ENCODE assay signal across 8 cellular contexts in genomic region chr11:25981998-25982397, GRCh38.
DNase-seq lines count a peak whose midpoint lies in the region; ATAC-seq and TF ChIP-seq lines count a peak whose summit lies in the region.

No MANE protein-coding gene starts in this region.

- H3K4me1 ChIP-seq in Loucy (ENCODE audit: insufficient read depth, low read length, poor library complexity, severe bottlenecking): no peaks in the 10 kb centered on the region
- no peaks in the 10 kb centered on the region for H3K4me1 ChIP-seq in testis

- H3K4me3 ChIP-seq in Loucy (ENCODE audit: low read length, poor library complexity, severe bottlenecking) (no peak overlapping the region), testis (no peak overlapping the region)

- H3K9me3 Mint-ChIP-seq in activated B cell treated with CpG ODN at 0.5 μM for 24 hours: no peaks in the 10 kb centered on the region

- DNase-seq in NCI-H510A treated with DMSO at 0.1 percent for 48 hours (lab: John Stamatoyannopoulos, UW): peak; percentile 12
- no peak for DNase-seq in NCI-H510A (lab: John Stamatoyannopoulos, UW)
- DNase-seq in HEK293T (ENCODE audit: extremely low spot score): peak; percentile 30
- no peak for DNase-seq in activated B cell treated with CpG ODN at 0.5 μM for 24 hours
- DNase-seq in iPS-NIHi11 (ENCODE audit: low spot score): peak; percentile 47
- DNase-seq in testis: no peak
- DNase-seq in activated CD4-positive, alpha-beta T cell treated with anti-CD3 and anti-CD28 coated beads, Interleukin-2, amount 50 U/mL, for 48 hours: no peak

- peak overlapping the region; percentile 43 for H3K27ac Mint-ChIP-seq in activated B cell treated with CpG ODN at 0.5 μM for 24 hours

- H3K79me2 ChIP-seq in Loucy (ENCODE audit: insufficient read depth, low read length): no peaks in the 10 kb centered on the region

- POLR2A ChIA-PET in HEK293T (lab: Yijun Ruan, JAX) (no interaction called here), activated B cell treated with CpG ODN at 0.5 μM for 24 hours (lab: Charles Lee) (interaction anchor here (0.6 to 1.1 kb wide), 4 partner anchors 27 to 261 kb away, joined by 3 to 6 read pairs (median 6); no protein-coding TSS in a partner anchor)

- H3K36me3 ChIP-seq in Loucy (ENCODE audit: insufficient read depth, low read length): no peaks in the 10 kb centered on the region
- no peaks in the 10 kb centered on the region for H3K36me3 ChIP-seq in testis (ENCODE audit: low read depth, missing control alignments)

- no peaks in the 10 kb centered on the region for H3K27me3 Mint-ChIP-seq in activated B cell treated with CpG ODN at 0.5 μM for 24 hours

- no peak overlapping the region for H3K27ac ChIP-seq in testis

- TF ChIP-seq POLR2A in testis (IDR thresholded peaks at IDR 0.05): no peak

- H3K9me2 ChIP-seq in Loucy (replicated peaks; ENCODE audit: low read depth, low read length): no peaks in the 10 kb centered on the region

- H2AFZ ChIP-seq in Loucy (ENCODE audit: low read length): no peak overlapping the region

- intact Hi-C loops in activated B cell treated with CpG ODN at 0.5 μM for 24 hours (cut with micrococcal nuclease) (loop anchor here (1.0 to 2.0 kb wide), 5 partner anchors 105 to 1505 kb away; no protein-coding TSS in a partner anchor), testis (cut with DNase I; ENCODE audit: low total_unique reads) (no loop called here)

- no peaks in the 10 kb centered on the region for H3K9me3 ChIP-seq in Loucy (ENCODE audit: insufficient read depth, low read depth, low read length)
- no peaks in the 10 kb centered on the region for H3K9me3 ChIP-seq in testis

- TF ChIP-seq CTCF in Loucy (conservative IDR thresholded peaks at IDR 0.05; ENCODE audit: low read length): peak; percentile 72
- no peak for TF ChIP-seq CTCF in activated B cell treated with CpG ODN at 0.5 μM for 24 hours (IDR thresholded peaks at IDR 0.05)
- peak; percentile 40 to 65 (median 46) for TF ChIP-seq CTCF in testis (IDR thresholded peaks at IDR 0.05)

- H3K27me3 ChIP-seq in Loucy (ENCODE audit: insufficient read depth, low read length, poor library complexity, severe bottlenecking) (no peaks in the 10 kb centered on the region), testis (no peaks in the 10 kb centered on the region)

- WGBS in testis, 2 donors: 14 to 25% methylated on average over 4 of the region's 4 CpGs

- H3K4me3 Mint-ChIP-seq in activated B cell treated with CpG ODN at 0.5 μM for 24 hours: peak overlapping the region; percentile 47

- CTCF ChIA-PET in HEK293T (lab: Yijun Ruan, JAX): interaction anchor here (0.6 to 2.3 kb wide), 14 partner anchors 10 to 502 kb away, joined by 3 to 7 read pairs (median 3); no protein-coding TSS in a partner anchor
- CTCF ChIA-PET in activated B cell treated with CpG ODN at 0.5 μM for 24 hours (lab: Charles Lee): interaction anchor here (0.7 to 6.9 kb wide), 38 partner anchors 9 to 524 kb away, joined by 3 to 86 read pairs (median 4); no protein-coding TSS in a partner anchor

- no peaks in the 10 kb centered on the region for H3F3A ChIP-seq in Loucy (ENCODE audit: low read depth)

- H3K9ac ChIP-seq in Loucy (ENCODE audit: low read depth, low read length, poor library complexity, severe bottlenecking): no peak overlapping the region

- H3K36me3 Mint-ChIP-seq in activated B cell treated with CpG ODN at 0.5 μM for 24 hours (ENCODE audit: low read depth): no peaks in the 10 kb centered on the region

- H3K4me1 Mint-ChIP-seq in activated B cell treated with CpG ODN at 0.5 μM for 24 hours: peaks cover 27% of the 10 kb centered on the region

- ATAC-seq in activated B cell treated with CpG ODN at 0.5 μM for 24 hours (ENCODE audit: low read depth): peak; percentile 71

- no peaks in the 10 kb centered on the region for H4K20me1 ChIP-seq in Loucy (ENCODE audit: insufficient read depth, low read length, poor library complexity, severe bottlenecking)

- H3K4me2 ChIP-seq in Loucy (ENCODE audit: low read depth, low read length, poor library complexity, severe bottlenecking): no peak overlapping the region

TF ChIP-seq in HEK293T, 16 proteins besides CTCF, POLR2A, EP300 and RAD21:
- TF ChIP-seq ARNT (IDR thresholded peaks at IDR 0.05): no peak
- TF ChIP-seq, protein P1, sequence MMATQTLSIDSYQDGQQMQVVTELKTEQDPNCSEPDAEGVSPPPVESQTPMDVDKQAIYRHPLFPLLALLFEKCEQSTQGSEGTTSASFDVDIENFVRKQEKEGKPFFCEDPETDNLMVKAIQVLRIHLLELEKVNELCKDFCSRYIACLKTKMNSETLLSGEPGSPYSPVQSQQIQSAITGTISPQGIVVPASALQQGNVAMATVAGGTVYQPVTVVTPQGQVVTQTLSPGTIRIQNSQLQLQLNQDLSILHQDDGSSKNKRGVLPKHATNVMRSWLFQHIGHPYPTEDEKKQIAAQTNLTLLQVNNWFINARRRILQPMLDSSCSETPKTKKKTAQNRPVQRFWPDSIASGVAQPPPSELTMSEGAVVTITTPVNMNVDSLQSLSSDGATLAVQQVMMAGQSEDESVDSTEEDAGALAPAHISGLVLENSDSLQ (IDR thresholded peaks at IDR 0.05): no peak
- TF ChIP-seq ELF4 (IDR thresholded peaks at IDR 0.05): no peak
- no peak for TF ChIP-seq ZNF384 (IDR thresholded peaks at IDR 0.05)
- TF ChIP-seq L3MBTL2 (conservative IDR thresholded peaks at IDR 0.05): no peak
- no peak for TF ChIP-seq SP1 (IDR thresholded peaks at IDR 0.05)
- no peak for TF ChIP-seq BHLHE40 (IDR thresholded peaks at IDR 0.05; ENCODE audit: borderline replicate concordance)
- no peak for TF ChIP-seq FOXA1 (IDR thresholded peaks at IDR 0.05)
- TF ChIP-seq FOXM1 (IDR thresholded peaks at IDR 0.05; ENCODE audit: borderline replicate concordance): no peak
- TF ChIP-seq SUZ12 (IDR thresholded peaks at IDR 0.05): no peak
- no peak for TF ChIP-seq TARDBP (IDR thresholded peaks at IDR 0.05)
- TF ChIP-seq HDGF (IDR thresholded peaks at IDR 0.05; ENCODE audit: borderline replicate concordance): no peak
- TF ChIP-seq FOXK2 (IDR thresholded peaks at IDR 0.05): no peak
- TF ChIP-seq CTBP1 (IDR thresholded peaks at IDR 0.05; ENCODE audit: borderline replicate concordance): no peak
- no peak for TF ChIP-seq LEF1 (IDR thresholded peaks at IDR 0.05; ENCODE audit: borderline replicate concordance)
- TF ChIP-seq NFRKB (IDR thresholded peaks at IDR 0.05): no peak

Comparison
In these comparisons a context has a peak if more than half of its experiments do, and no peak if none do; other contexts are left out.
1. DNase-seq: peak in NCI-H510A treated with DMSO at 0.1 percent for 48 hours (single experiment), HEK293T (single experiment) and iPS-NIHi11 (single experiment); none in NCI-H510A (single experiment), activated B cell treated with CpG ODN at 0.5 μM for 24 hours (single experiment), testis (single experiment) and activated CD4-positive, alpha-beta T cell treated with anti-CD3 and anti-CD28 coated beads, Interleukin-2, amount 50 U/mL, for 48 hours (0 of 2).